8 cellular contexts compared by ENCODE assay signal in the genomic region with DNA sequence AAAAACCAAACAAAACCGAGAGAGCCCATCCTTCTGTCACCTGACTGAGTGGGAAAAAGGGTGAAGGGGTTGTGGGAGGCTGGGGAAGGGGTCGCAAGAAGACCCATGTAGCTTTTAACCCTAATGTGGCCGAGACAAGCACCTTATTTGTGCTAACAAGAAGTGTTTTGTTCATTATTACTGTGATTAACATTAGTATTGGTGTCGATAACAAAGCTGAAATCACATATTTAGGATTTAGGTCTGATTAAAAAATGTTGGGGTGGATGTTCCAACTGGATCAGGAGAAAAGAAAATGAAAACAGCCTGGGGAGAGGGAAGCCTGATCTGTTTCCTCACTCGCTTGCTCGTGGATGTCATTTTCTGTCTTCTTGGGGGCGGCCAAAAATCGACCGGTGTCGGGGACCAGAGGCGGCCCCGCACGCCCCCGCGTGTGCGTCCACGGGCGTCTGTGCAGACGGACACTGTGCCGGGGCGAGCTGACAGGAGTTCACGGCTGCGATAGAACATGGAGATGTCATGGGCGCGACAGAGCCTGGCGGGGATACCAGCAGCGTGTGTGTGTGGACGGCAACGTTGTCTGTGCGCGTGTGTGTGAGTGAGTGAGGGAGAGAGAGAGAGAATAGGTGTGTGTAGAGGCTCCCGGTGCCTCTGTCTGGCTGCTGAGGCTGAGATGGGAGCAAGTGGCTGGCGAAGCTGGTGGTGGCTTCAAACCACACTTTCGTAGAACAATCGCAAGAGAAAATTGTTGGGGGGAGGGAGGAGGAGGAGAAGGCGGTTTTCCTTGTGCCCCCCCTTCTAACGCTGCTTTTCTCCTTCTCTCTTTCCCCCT. TPM values are rescaled to one million over a fixed set of nuclear protein-coding genes. Genes with fewer than 3 reads are reported as not detected.
DNase-seq lines count a peak whose midpoint lies in the region; ATAC-seq and TF ChIP-seq lines count a peak whose summit lies in the region.

No MANE protein-coding gene starts in this region.

- no peak for TF ChIP-seq POLR2A in upper lobe of left lung (IDR thresholded peaks at IDR 0.05)

- TF ChIP-seq RAD21 in liver (IDR thresholded peaks at IDR 0.05) = no peak

- H2AFZ ChIP-seq in trophoblast cell (ENCODE audit: insufficient read depth, low read length, poor library complexity) = no peak overlapping the region

- no peak overlapping the region for H3K18ac ChIP-seq in trophoblast cell (ENCODE audit: low read length)

- no peaks in the 10 kb centered on the region for H3K79me1 ChIP-seq in trophoblast cell (ENCODE audit: low read length)

- H3K4me1 ChIP-seq in liver (ENCODE audit: control insufficient read depth in 4 of 4, insufficient read depth in 4 of 4, low read length in 3 of 4) = peaks cover 8 to 64% (median 47%) of the 10 kb centered on the region in 4 donors
- peaks cover 82 to 97% (median 85%) of the 10 kb centered on the region in 4 donors for H3K4me1 ChIP-seq in upper lobe of left lung
- no peaks in the 10 kb centered on the region for H3K4me1 ChIP-seq in trophoblast cell (ENCODE audit: control insufficient read depth in 1 of 2, insufficient read depth in 2 of 2, low read length in 2 of 2)

- no peaks in the 10 kb centered on the region for H3K79me2 ChIP-seq in trophoblast cell (ENCODE audit: control insufficient read depth, insufficient read depth, low read length, poor library complexity)

- H3K36me3 ChIP-seq in liver (ENCODE audit: control insufficient read depth in 4 of 4, insufficient read depth in 3 of 4, low read depth in 1 of 4, low read length in 3 of 4) = no peaks in the 10 kb centered on the region
- H3K36me3 ChIP-seq in upper lobe of left lung = no peaks in the 10 kb centered on the region
- H3K36me3 ChIP-seq in trophoblast cell (ENCODE audit: control insufficient read depth in 1 of 2, insufficient read depth in 2 of 2, low read length in 2 of 2) = no peaks in the 10 kb centered on the region

- peak overlapping the region; percentile 32 to 50 (median 44) for H3K4me3 ChIP-seq in liver (ENCODE audit: low read depth in 1 of 3, low read length in 3 of 3)
- peak overlapping the region; percentile 18 to 51 (median 38) for H3K4me3 ChIP-seq in upper lobe of left lung
- H3K4me3 ChIP-seq in trophoblast cell (ENCODE audit: low read depth, low read length) = no peak overlapping the region

- H3K27ac Mint-ChIP-seq in activated T-cell treated with anti-CD3 and anti-CD28 coated beads, Interleukin-2, amount 50 U/mL, for 72 hours = no peak overlapping the region

- 6% methylated on average over 37 of the region's 37 CpGs for WGBS in liver
- 4 to 9% methylated on average over 34 to 37 of the region's 37 CpGs for WGBS in upper lobe of left lung, 2 donors
- no CpG with 5 or more reads among the region's 37 CpGs for WGBS in trophoblast cell (ENCODE audit: extremely low coverage, insufficient coverage, insufficient read length)

- peak; percentile 44 to 46 for ATAC-seq in activated T-cell treated with anti-CD3 and anti-CD28 coated beads, Interleukin-2, amount 50 U/mL, for 72 hours (replicated peaks in 1 of 2)
- ATAC-seq in upper lobe of left lung (ENCODE audit: low FRiP score in 2 of 2) = no peak
- no peak for ATAC-seq in HG02885 (IDR thresholded peaks at IDR 0.05; ENCODE audit: poor library complexity, unreplicated experiment)

- no peak overlapping the region for H2BK12ac ChIP-seq in trophoblast cell (ENCODE audit: low read length)

- H2AK5ac ChIP-seq in trophoblast cell (ENCODE audit: low read length) = no peak overlapping the region

- no peak overlapping the region for H2BK5ac ChIP-seq in trophoblast cell (ENCODE audit: low read depth, low read length, poor library complexity)

- no peaks in the 10 kb centered on the region for H3K9me3 Mint-ChIP-seq in activated T-cell treated with anti-CD3 and anti-CD28 coated beads, Interleukin-2, amount 50 U/mL, for 72 hours

- no peak overlapping the region for H3K4ac ChIP-seq in trophoblast cell (ENCODE audit: low read depth, low read length)

- H3K9ac ChIP-seq in liver (ENCODE audit: low read depth in 1 of 2, low read length in 2 of 2) (peak overlapping the region in 1 of 2 donors; percentile 37), trophoblast cell (ENCODE audit: low read length) (no peak overlapping the region)

- H3K27ac ChIP-seq in liver (ENCODE audit: low read depth in 1 of 2, low read length in 2 of 2) (peak overlapping the region; percentile 48 to 50), upper lobe of left lung (peak overlapping the region; percentile 84 to 89 (median 86)), trophoblast cell (ENCODE audit: low read depth, low read length) (no peak overlapping the region)

- H3K4me3 Mint-ChIP-seq in activated T-cell treated with anti-CD3 and anti-CD28 coated beads, Interleukin-2, amount 50 U/mL, for 72 hours = peak overlapping the region; percentile 73 to 74

- H3K27me3 ChIP-seq in liver (ENCODE audit: control insufficient read depth in 4 of 4, insufficient read depth in 4 of 4, low read length in 3 of 4) (no peaks in the 10 kb centered on the region), upper lobe of left lung (no peaks in the 10 kb centered on the region), trophoblast cell (ENCODE audit: insufficient read depth, low read length) (peaks cover 86% of the 10 kb centered on the region)

- H3K14ac ChIP-seq in trophoblast cell (ENCODE audit: low read length) = no peak overlapping the region

- H3K27me3 Mint-ChIP-seq in activated T-cell treated with anti-CD3 and anti-CD28 coated beads, Interleukin-2, amount 50 U/mL, for 72 hours (ENCODE audit: low read depth) = peaks cover 47% of the 10 kb centered on the region

- peaks cover 33% of the 10 kb centered on the region for H3K4me1 Mint-ChIP-seq in activated T-cell treated with anti-CD3 and anti-CD28 coated beads, Interleukin-2, amount 50 U/mL, for 72 hours (ENCODE audit: low read depth)

- no peak for TF ChIP-seq CTCF in liver (IDR thresholded peaks at IDR 0.05; ENCODE audit: low read depth, low read length, missing input control)
- TF ChIP-seq CTCF in upper lobe of left lung (IDR thresholded peaks at IDR 0.05) = no peak

- H3K36me3 Mint-ChIP-seq in activated T-cell treated with anti-CD3 and anti-CD28 coated beads, Interleukin-2, amount 50 U/mL, for 72 hours (ENCODE audit: insufficient read depth in 2 of 2) = peaks cover 0 to 3% of the 10 kb centered on the region in 2 donors

- no peak for DNase-seq in activated T-cell treated with anti-CD3 and anti-CD28 coated beads, Interleukin-2, amount 50 U/mL, for 72 hours
- no peak for DNase-seq in activated T-cell treated with anti-CD3 and anti-CD28 coated beads, Interleukin-2, amount 50 U/mL, for 1 hour
- DNase-seq in anterior cingulate cortex (lab: John Stamatoyannopoulos, UW) = peak in 32 of 58 donors; percentile 20 to 70 (median 48)
- peak in 1 of 2 donors; percentile 79 for DNase-seq in upper lobe of left lung
- no peak for DNase-seq in trophoblast cell
- DNase-seq in AG08396 (ENCODE audit: low spot score) = no peak

- H3K9me3 ChIP-seq in liver (ENCODE audit: control insufficient read depth in 4 of 4, low read length in 3 of 4) = no peaks in the 10 kb centered on the region
- H3K9me3 ChIP-seq in upper lobe of left lung = no peaks in the 10 kb centered on the region
- H3K9me3 ChIP-seq in trophoblast cell (ENCODE audit: insufficient read depth, low read depth, low read length) = peaks cover 2% of the 10 kb centered on the region

- H4K8ac ChIP-seq in trophoblast cell (ENCODE audit: low read depth, low read length) = no peak overlapping the region

- H3K23ac ChIP-seq in trophoblast cell (ENCODE audit: low read length) = no peak overlapping the region

- H4K91ac ChIP-seq in trophoblast cell (ENCODE audit: low read depth, low read length) = no peak overlapping the region

- no peak overlapping the region for H3K4me2 ChIP-seq in trophoblast cell (ENCODE audit: low read length)

- H4K12ac ChIP-seq in trophoblast cell (ENCODE audit: low read depth, low read length) = no peak overlapping the region

- TF ChIP-seq EP300 in upper lobe of left lung (IDR thresholded peaks at IDR 0.05) = no peak

- no peak overlapping the region for H2BK120ac ChIP-seq in trophoblast cell (ENCODE audit: insufficient read depth, low read length, poor library complexity)

TF ChIP-seq in liver, 16 proteins besides CTCF, POLR2A, EP300 and RAD21:
- TF ChIP-seq EGR1 (IDR thresholded peaks at IDR 0.05; ENCODE audit: low read depth in 2 of 2) (peak in 1 of 2 donors; percentile 45), YY1 (IDR thresholded peaks at IDR 0.05) (no peak)
- TF ChIP-seq, protein P1, sequence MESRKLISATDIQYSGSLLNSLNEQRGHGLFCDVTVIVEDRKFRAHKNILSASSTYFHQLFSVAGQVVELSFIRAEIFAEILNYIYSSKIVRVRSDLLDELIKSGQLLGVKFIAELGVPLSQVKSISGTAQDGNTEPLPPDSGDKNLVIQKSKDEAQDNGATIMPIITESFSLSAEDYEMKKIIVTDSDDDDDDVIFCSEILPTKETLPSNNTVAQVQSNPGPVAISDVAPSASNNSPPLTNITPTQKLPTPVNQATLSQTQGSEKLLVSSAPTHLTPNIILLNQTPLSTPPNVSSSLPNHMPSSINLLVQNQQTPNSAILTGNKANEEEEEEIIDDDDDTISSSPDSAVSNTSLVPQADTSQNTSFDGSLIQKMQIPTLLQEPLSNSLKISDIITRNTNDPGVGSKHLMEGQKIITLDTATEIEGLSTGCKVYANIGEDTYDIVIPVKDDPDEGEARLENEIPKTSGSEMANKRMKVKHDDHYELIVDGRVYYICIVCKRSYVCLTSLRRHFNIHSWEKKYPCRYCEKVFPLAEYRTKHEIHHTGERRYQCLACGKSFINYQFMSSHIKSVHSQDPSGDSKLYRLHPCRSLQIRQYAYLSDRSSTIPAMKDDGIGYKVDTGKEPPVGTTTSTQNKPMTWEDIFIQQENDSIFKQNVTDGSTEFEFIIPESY (IDR thresholded peaks at IDR 0.05) = no peak
- TF ChIP-seq, protein P2, sequence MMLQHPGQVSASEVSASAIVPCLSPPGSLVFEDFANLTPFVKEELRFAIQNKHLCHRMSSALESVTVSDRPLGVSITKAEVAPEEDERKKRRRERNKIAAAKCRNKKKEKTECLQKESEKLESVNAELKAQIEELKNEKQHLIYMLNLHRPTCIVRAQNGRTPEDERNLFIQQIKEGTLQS (IDR thresholded peaks at IDR 0.05) = no peak

RNA-seq across cellular contexts. Expression of a gene that starts 29.1 kb away (rescaled TPM):
- total RNA-seq in activated T-cell treated with anti-CD3 and anti-CD28 coated beads, Interleukin-2, amount 50 U/mL, for 72 hours = 1 to 10 TPM; 2.2 to 2.8 TPM
- 10 to 100 TPM; 10.3 to 18.4 TPM for total RNA-seq in liver
- polyA plus RNA-seq in liver = 10 to 100 TPM in 1 of 2 donors, 1 to 10 TPM in 1; 3.3 to 14.8 TPM
- total RNA-seq in upper lobe of left lung = 100 to 1,000 TPM in 3 of 6 donors, 10 to 100 TPM in 3; 64.0 to 188 (median 107) TPM
- polyA plus RNA-seq in trophoblast cell (2013) = 0.03 and 0.04 TPM in 2 replicates

RNA-seq across cellular contexts. Expression of a gene that starts 55.0 kb away (rescaled TPM):
- total RNA-seq in activated T-cell treated with anti-CD3 and anti-CD28 coated beads, Interleukin-2, amount 50 U/mL, for 72 hours = under 1 TPM; 0.12 to 0.32 TPM
- under 1 TPM in 1 of 2 donors, not detected in 1; 0.23 TPM for total RNA-seq in liver
- polyA plus RNA-seq in liver = not detected
- not detected for total RNA-seq in upper lobe of left lung
- polyA plus RNA-seq in trophoblast cell (2013) = 0.03 TPM in 2 replicates

Comparison
In these comparisons a context has a peak if more than half of its experiments do, and no peak if none do; other contexts are left out.
1. ATAC-seq: peak in activated T-cell treated with anti-CD3 and anti-CD28 coated beads, Interleukin-2, amount 50 U/mL, for 72 hours (2 of 2); none in upper lobe of left lung (0 of 2) and HG02885 (single experiment).
2. DNase-seq: peak in anterior cingulate cortex (32 of 58); none in activated T-cell treated with anti-CD3 and anti-CD28 coated beads, Interleukin-2, amount 50 U/mL, for 72 hours (0 of 2), activated T-cell treated with anti-CD3 and anti-CD28 coated beads, Interleukin-2, amount 50 U/mL, for 1 hour (single experiment), trophoblast cell (0 of 2) and AG08396 (single experiment).